27 cellular contexts compared by ENCODE assay signal in the genomic region with DNA sequence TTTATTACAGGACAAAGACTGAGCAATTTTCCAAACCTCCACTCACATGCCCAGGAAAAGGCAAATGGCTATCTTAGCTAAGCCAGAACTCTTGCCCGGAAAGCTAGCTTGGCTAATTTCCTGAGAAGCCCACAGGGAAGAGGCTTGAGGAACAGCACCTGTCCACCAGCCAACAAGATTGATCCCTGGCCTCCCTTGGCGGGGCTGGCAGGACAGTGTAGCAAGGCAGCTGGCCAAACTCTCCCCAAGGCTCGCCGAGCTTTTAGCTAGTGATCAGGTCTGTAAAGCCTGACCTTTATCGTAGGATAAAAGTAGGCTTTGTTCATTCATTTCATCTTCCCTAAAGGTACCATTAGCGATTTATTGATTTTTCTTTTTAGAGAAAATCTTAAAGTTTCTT.
"Had no signal": no experiment of that assay in that cellular context is flagged by ENCODE, and none has a peak within 500 bp of the region (broad histone marks: within the 10 kb centered on the region; RNA-seq: fewer than 3 reads in every experiment).

No MANE protein-coding gene starts in this region.

- H3K4me1 ChIP-seq: esophagus muscularis mucosa, foreskin keratinocyte, gastrocnemius medialis had no signal

- H3K9me3 ChIP-seq: esophagus muscularis mucosa, gastrocnemius medialis had no signal

- H3K27ac ChIP-seq: brain microvascular endothelial cell, coronary artery, esophagus muscularis mucosa, foreskin keratinocyte, gastrocnemius medialis had no signal

- H3K4me3 ChIP-seq: coronary artery, esophagus muscularis mucosa, gastrocnemius medialis had no signal

- ATAC-seq: activated CD4-positive, alpha-beta T cell treated with anti-CD3 and anti-CD28 coated beads for 36 hours; activated CD8-positive, alpha-beta memory T cell treated with anti-CD3 and anti-CD28 coated beads, Interleukin-2, amount 10 ng/mL, durations not matched to agents 7 days and 5 days; activated CD8-positive, alpha-beta T cell treated with anti-CD3 and anti-CD28 coated beads, Interleukin-2, amount 10 ng/mL, durations not matched to agents 7 days and 5 days; effector memory CD8-positive, alpha-beta T cell; foreskin keratinocyte; gastrocnemius medialis; T-cell; T-helper 17 cell had no signal

- H3K27me3 ChIP-seq: brain microvascular endothelial cell, foreskin keratinocyte, gastrocnemius medialis had no signal

- H3K36me3 ChIP-seq: brain microvascular endothelial cell, esophagus muscularis mucosa, gastrocnemius medialis had no signal

- DNase-seq: activated CD4-positive, alpha-beta memory T cell treated with anti-CD3 and anti-CD28 coated beads for 36 hours; activated CD4-positive, alpha-beta T cell treated with anti-CD3 and anti-CD28 coated beads for 36 hours; activated CD4-positive, alpha-beta T cell treated with anti-CD3 and anti-CD28 coated beads, Interleukin-2, amount 10 ng/mL, durations not matched to agents 24 days and 14 days; activated CD4-positive, CD25-positive, alpha-beta regulatory T cell; activated CD4-positive, CD25-positive, alpha-beta regulatory T cell treated with anti-CD3 and anti-CD28 coated beads, Interleukin-2, amount 50 U/mL, for 72 hours; activated CD8-positive, alpha-beta memory T cell treated with anti-CD3 and anti-CD28 coated beads, Interleukin-2, amount 10 ng/mL, durations not matched to agents 7 days and 5 days; activated CD8-positive, alpha-beta memory T cell treated with anti-CD3 and anti-CD28 coated beads, Interleukin-2, amount 50 U/mL, for 4 hours; activated CD8-positive, alpha-beta T cell treated with anti-CD3 and anti-CD28 coated beads, Interleukin-2, amount 10 ng/mL, durations not matched to agents 7 days and 5 days; activated gamma-delta T cell treated with Interleukin-2 at 50 U/mL for 16 hours; activated naive CD4-positive, alpha-beta T cell treated with anti-CD3 and anti-CD28 coated beads, Interleukin-2, amount 50 U/mL, for 16 hours; activated naive CD4-positive, alpha-beta T cell treated with Interleukin-2 at 50 U/mL for 16 hours; activated T-cell treated with anti-CD3 and anti-CD28 coated beads, Interleukin-2, amount 50 U/mL, for 1 hour; activated T-cell treated with anti-CD3 and anti-CD28 coated beads, Interleukin-2, amount 50 U/mL, for 48 hours; amniotic stem cell; anterior cingulate cortex; brain microvascular endothelial cell; effector CD4-positive, alpha-beta T cell; effector memory CD8-positive, alpha-beta T cell; erythroblast; foreskin keratinocyte; gastrocnemius medialis; SW 1271; T-cell; T-helper 17 cell; T1000 had no signal
